In the genomic region with DNA sequence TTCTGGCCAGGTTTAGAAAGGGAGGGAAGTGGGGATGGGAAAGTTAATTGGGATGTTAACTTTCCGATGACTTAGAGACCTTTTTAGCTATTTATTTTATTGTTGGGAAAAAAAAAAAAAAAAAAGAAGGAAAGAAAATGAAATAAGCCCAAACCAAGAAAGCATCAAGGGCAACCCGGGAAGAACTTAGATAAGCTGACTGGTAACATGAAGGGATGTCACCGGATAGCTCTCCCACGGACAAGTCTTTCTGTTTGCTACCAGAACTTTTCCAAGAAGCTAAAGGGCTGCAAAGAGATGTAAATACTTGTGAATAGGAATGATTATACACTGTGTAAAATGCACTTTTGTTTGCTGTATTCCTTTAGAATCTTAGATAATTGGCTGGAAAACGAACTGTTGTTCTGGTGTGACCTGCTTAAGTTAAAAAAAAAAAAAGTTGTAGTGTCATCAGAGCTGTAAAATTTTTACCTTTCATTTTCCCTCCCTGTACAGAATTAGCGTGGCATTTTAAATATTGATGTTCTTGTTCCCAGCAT, we compare ENCODE assay signal across 1 cellular context.
TF ChIP-seq lines count a peak whose summit lies in the region.

No MANE protein-coding gene starts in this region.

TF ChIP-seq in IMR-90, 13 proteins besides CTCF, POLR2A, EP300 and RAD21 (continued from another document):
- TF ChIP-seq NFE2L2 (IDR thresholded peaks at IDR 0.05; ENCODE audit: low read depth, low read length) (no peak), FOS (IDR thresholded peaks at IDR 0.05; ENCODE audit: low read depth, low read length) (no peak), SMC3 (IDR thresholded peaks at IDR 0.05; ENCODE audit: low read depth, low read length) (no peak)
- TF ChIP-seq, protein P1, sequence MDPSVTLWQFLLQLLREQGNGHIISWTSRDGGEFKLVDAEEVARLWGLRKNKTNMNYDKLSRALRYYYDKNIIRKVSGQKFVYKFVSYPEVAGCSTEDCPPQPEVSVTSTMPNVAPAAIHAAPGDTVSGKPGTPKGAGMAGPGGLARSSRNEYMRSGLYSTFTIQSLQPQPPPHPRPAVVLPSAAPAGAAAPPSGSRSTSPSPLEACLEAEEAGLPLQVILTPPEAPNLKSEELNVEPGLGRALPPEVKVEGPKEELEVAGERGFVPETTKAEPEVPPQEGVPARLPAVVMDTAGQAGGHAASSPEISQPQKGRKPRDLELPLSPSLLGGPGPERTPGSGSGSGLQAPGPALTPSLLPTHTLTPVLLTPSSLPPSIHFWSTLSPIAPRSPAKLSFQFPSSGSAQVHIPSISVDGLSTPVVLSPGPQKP (IDR thresholded peaks at IDR 0.05; ENCODE audit: borderline replicate concordance, low read depth, low read length), result no peak
TF ChIP-seq in IMR-90: peak in this region for 0.
